22 cellular contexts compared by ENCODE assay signal in genomic region chr7:18607025-18607424, GRCh38.
A peak's percentile ranks its signal among the peaks of the same experiment; 100 is the strongest.
DNase-seq lines count a peak whose midpoint lies in the region; ATAC-seq, FAIRE-seq and TF ChIP-seq lines count a peak whose summit lies in the region.
"Had no signal": no experiment of that assay in that cellular context is flagged by ENCODE, and none has a peak within 500 bp of the region (broad histone marks: within the 10 kb centered on the region; RNA-seq: fewer than 3 reads in every experiment).

No MANE protein-coding gene starts in this region.

- no peaks in the 10 kb centered on the region for H3K36me3 ChIP-seq in pancreas
- H3K36me3 ChIP-seq: lower lobe of right lung had no signal

- H3K4me1 ChIP-seq in pancreas = no peaks in the 10 kb centered on the region
- H3K4me1 ChIP-seq: body of pancreas, lower lobe of right lung, sigmoid colon had no signal

- no peak for TF ChIP-seq CTCF in pancreas (IDR thresholded peaks at IDR 0.05)

- WGBS in pancreas, 2 donors = 35 to 36% methylated on average over 1 of the region's 1 CpG

- peaks cover 20% of the 10 kb centered on the region for H3K9me3 Mint-ChIP-seq in activated CD4-positive, alpha-beta memory T cell treated with anti-CD3 and anti-CD28 coated beads for 36 hours

- CTCF ChIA-PET in activated CD4-positive, alpha-beta memory T cell treated with anti-CD3 and anti-CD28 coated beads for 36 hours (lab: Charles Lee) = no interaction called here

- H3K36me3 Mint-ChIP-seq in activated CD4-positive, alpha-beta memory T cell treated with anti-CD3 and anti-CD28 coated beads for 36 hours = peaks cover 2% of the 10 kb centered on the region

- intact Hi-C loops in pancreas (cut with DNase I) (no loop called here), left ventricle myocardium superior (cut with micrococcal nuclease) (no loop called here)
- intact Hi-C loops in activated CD4-positive, alpha-beta memory T cell treated with anti-CD3 and anti-CD28 coated beads for 36 hours (cut with micrococcal nuclease) = no loop called here

- no peak for ATAC-seq in pancreas
- no peak for ATAC-seq in left ventricle myocardium superior
- ATAC-seq: body of pancreas, lower lobe of right lung had no signal

- no peaks in the 10 kb centered on the region for H3K4me1 Mint-ChIP-seq in activated CD4-positive, alpha-beta memory T cell treated with anti-CD3 and anti-CD28 coated beads for 36 hours (ENCODE audit: low read depth)

- no peak overlapping the region for H3K27ac ChIP-seq in pancreas
- H3K27ac ChIP-seq: body of pancreas, epithelial cell of prostate, lower lobe of right lung, sigmoid colon, VCaP had no signal

- H3K4me3 Mint-ChIP-seq in activated CD4-positive, alpha-beta memory T cell treated with anti-CD3 and anti-CD28 coated beads for 36 hours = no peak overlapping the region
- H3K4me3 Mint-ChIP-seq: activated naive CD4-positive, alpha-beta T cell treated with anti-CD3 and anti-CD28 coated beads for 36 hours had no signal

- H3K27me3 ChIP-seq in pancreas = no peaks in the 10 kb centered on the region
- H3K27me3 ChIP-seq: body of pancreas, sigmoid colon had no signal

- POLR2A ChIA-PET in activated CD4-positive, alpha-beta memory T cell treated with anti-CD3 and anti-CD28 coated beads for 36 hours (lab: Charles Lee) = no interaction called here

- no peak for DNase-seq in RCC 7860 (ENCODE audit: low spot score)
- peak; percentile 34 for DNase-seq in dedifferentiated amniotic fluid mesenchymal stem cell (ENCODE audit: extremely low spot score)
- DNase-seq in pancreas = no peak
- DNase-seq in effector CD8-positive, alpha-beta T cell (lab: John Stamatoyannopoulos, UW) = no peak
- no peak for DNase-seq in activated CD4-positive, alpha-beta memory T cell treated with anti-CD3 and anti-CD28 coated beads for 36 hours
- DNase-seq in left ventricle myocardium superior = no peak
- DNase-seq: activated CD4-positive, alpha-beta T cell treated with anti-CD3 and anti-CD28 coated beads, Interleukin-2, amount 50 U/mL, for 48 hours; activated naive CD4-positive, alpha-beta T cell treated with anti-CD3 and anti-CD28 coated beads for 36 hours; body of pancreas; cortex of kidney; lower lobe of right lung; MM.1S; NCI-H187; NCI-H446 treated with DMSO at 0.1 percent for 48 hours; SHP77; sigmoid colon; stimulated activated CD4-positive, alpha-beta T cell treated with anti-CD3 and anti-CD28 coated beads, Interleukin-4, amount 100 ng/mL, for 24 hours had no signal

- H3K27ac Mint-ChIP-seq in activated CD4-positive, alpha-beta memory T cell treated with anti-CD3 and anti-CD28 coated beads for 36 hours = no peak overlapping the region
- H3K27ac Mint-ChIP-seq: activated naive CD4-positive, alpha-beta T cell treated with anti-CD3 and anti-CD28 coated beads for 36 hours had no signal

- no peaks in the 10 kb centered on the region for H3K27me3 Mint-ChIP-seq in activated CD4-positive, alpha-beta memory T cell treated with anti-CD3 and anti-CD28 coated beads for 36 hours

- H3K4me3 ChIP-seq in pancreas = no peak overlapping the region
- H3K4me3 ChIP-seq: body of pancreas, lower lobe of right lung, sigmoid colon had no signal

- FAIRE-seq in G401.6 (lab: Jason Lieb, UNC) = peak; percentile 96
- FAIRE-seq in RCC 7860 (lab: Jason Lieb, UNC) = peak; percentile 72
- FAIRE-seq in pancreas (lab: Jason Lieb, UNC) = peak; percentile 29
- FAIRE-seq: GM12891, urothelium cell line had no signal

- no peaks in the 10 kb centered on the region for H3K9me3 ChIP-seq in pancreas
